ENCODE assay signal across 8 cellular contexts in genomic region chr17:53428913-53429312, GRCh38.
"Had no signal": no experiment of that assay in that cellular context is flagged by ENCODE, and none has a peak within 500 bp of the region (broad histone marks: within the 10 kb centered on the region; RNA-seq: fewer than 3 reads in every experiment).

No MANE protein-coding gene starts in this region.

- DNase-seq: GDM1, GF-D8 had no signal

- FAIRE-seq: G401.6, GM12878, GM12891, GM12892, GM18507, GM19239 had no signal

- ATAC-seq: GM12878 had no signal

- H3K4me3 ChIP-seq: GM12878 had no signal
